ENCODE assay signal across 8 cellular contexts in the genomic region with DNA sequence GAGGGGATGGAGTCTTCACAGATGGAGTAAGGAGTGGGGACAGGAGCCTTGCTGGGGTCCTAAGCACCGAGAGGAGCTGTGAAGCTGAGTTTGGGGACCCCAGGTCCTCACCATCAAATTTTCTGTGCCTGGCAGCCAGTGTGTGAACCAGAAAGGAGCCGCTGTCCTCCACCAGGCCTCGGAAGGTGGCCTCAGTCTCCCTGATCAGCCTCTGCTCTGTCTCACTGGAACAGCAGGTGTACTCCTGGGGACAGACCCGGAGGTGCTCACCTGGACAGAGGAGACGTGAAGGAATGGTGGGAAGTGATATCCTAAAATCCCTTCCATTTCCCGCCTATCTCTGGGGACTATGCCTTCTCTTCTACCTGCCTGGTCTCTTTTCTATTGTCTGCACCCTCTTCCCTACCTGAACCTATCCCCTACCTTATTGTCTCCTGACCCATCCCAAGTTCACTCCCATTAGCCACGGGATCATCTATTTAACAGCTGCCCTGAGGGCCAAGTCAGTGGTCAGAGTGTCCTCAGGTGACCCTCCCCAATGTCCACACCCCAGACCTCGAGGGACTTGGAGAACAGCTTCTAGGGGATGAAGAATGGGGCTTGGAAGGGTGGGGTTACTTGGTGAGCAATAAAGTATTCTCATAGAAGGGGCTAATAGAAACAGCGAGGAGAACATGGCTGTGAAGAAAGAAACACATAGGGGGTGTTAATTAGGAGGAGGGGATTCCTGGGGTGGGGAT. TPM values are rescaled to one million over a fixed set of nuclear protein-coding genes. Genes with fewer than 3 reads are reported as not detected.
DNase-seq lines count a peak whose midpoint lies in the region; ATAC-seq and TF ChIP-seq lines count a peak whose summit lies in the region.

No MANE protein-coding gene starts in this region.

- H3K36me3 Mint-ChIP-seq in mesothelial cell of epicardium: peaks cover 14% of the 10 kb centered on the region

- ATAC-seq in HG02678 (IDR thresholded peaks at IDR 0.05; ENCODE audit: unreplicated experiment): no peak

- H3K9me3 ChIP-seq in BE2C (peaks cover 7% of the 10 kb centered on the region), HUES48 (ENCODE audit: control insufficient read depth, insufficient read depth, low read length) (no peaks in the 10 kb centered on the region)

- H3K4me1 Mint-ChIP-seq in mesothelial cell of epicardium: peaks cover 18% of the 10 kb centered on the region

- TF ChIP-seq CTCF in BE2C (IDR thresholded peaks at IDR 0.05; ENCODE audit: low read depth, low read length) (no peak), astrocyte of the spinal cord (IDR thresholded peaks at IDR 0.05; ENCODE audit: low read depth, low read length) (no peak), mesothelial cell of epicardium (IDR thresholded peaks at IDR 0.05; ENCODE audit: unreplicated experiment) (no peak)

- H3K4me3 Mint-ChIP-seq in mesothelial cell of epicardium: peak overlapping the region; percentile 90

- H3K27me3 ChIP-seq in BE2C (no peaks in the 10 kb centered on the region), HUES48 (ENCODE audit: control insufficient read depth, insufficient read depth, low read length) (peaks cover 14% of the 10 kb centered on the region)

- H3K36me3 ChIP-seq in BE2C: no peaks in the 10 kb centered on the region
- H3K36me3 ChIP-seq in HUES48 (ENCODE audit: control insufficient read depth, insufficient read depth, low read length): peaks cover 22% of the 10 kb centered on the region

- in situ Hi-C loops in astrocyte of the spinal cord (cut with HindIII; ENCODE audit: low sequenced_read_pairs): no loop called here

- H3K4me1 ChIP-seq in BE2C (peaks cover 3% of the 10 kb centered on the region), HUES48 (ENCODE audit: control insufficient read depth, insufficient read depth, low read length) (peaks cover 7% of the 10 kb centered on the region; the same call in 1 of the 2 replicates)

- no peak overlapping the region for H3K27ac Mint-ChIP-seq in mesothelial cell of epicardium

- H3K27ac ChIP-seq in HUES48 (ENCODE audit: low read depth, low read length): no peak overlapping the region

- peak overlapping the region; percentile 87 for H3K4me3 ChIP-seq in BE2C (ENCODE audit: low read depth, low read length)
- H3K4me3 ChIP-seq in HUES48 (ENCODE audit: low read depth, low read length): peak overlapping the region; percentile 92
- peak overlapping the region; percentile 91 for H3K4me3 ChIP-seq in astrocyte of the spinal cord (ENCODE audit: low read depth, low read length)

- H3K9me3 Mint-ChIP-seq in mesothelial cell of epicardium: no peaks in the 10 kb centered on the region

- peaks cover 2% of the 10 kb centered on the region for H3K27me3 Mint-ChIP-seq in mesothelial cell of epicardium (ENCODE audit: low read depth)

- DNase-seq in BE2C (no peak), astrocyte of the spinal cord (ENCODE audit: low read depth, low spot score) (no peak), mesothelial cell of epicardium (ENCODE audit: low spot score in 2 of 2, unreplicated experiment in 2 of 2) (no peak), GOT3 (lab: John Stamatoyannopoulos, UW) (no peak), NAMALWA (ENCODE audit: low spot score) (no peak), LoVo (ENCODE audit: low spot score) (no peak)

- no peak overlapping the region for H3K9ac ChIP-seq in HUES48 (ENCODE audit: low read depth, low read length)

RNA-seq across cellular contexts. Expression of a gene that starts 0.9 kb away (rescaled TPM):
- 7.4 TPM for polyA plus RNA-seq in BE2C (2012; ENCODE audit: insufficient read depth, insufficient read length, low read depth)
- 49.8 to 50.6 TPM (median 50.0 TPM) in 3 replicates for total RNA-seq in mesothelial cell of epicardium

RNA-seq across cellular contexts. Expression of a gene that starts 1.5 kb away (rescaled TPM):
- polyA plus RNA-seq in BE2C (2012; ENCODE audit: insufficient read depth, insufficient read length, low read depth): 5.3 TPM
- 0.94 to 1.9 TPM (median 1.4 TPM) in 3 replicates for total RNA-seq in mesothelial cell of epicardium

RNA-seq across cellular contexts. Expression of a gene that starts 7.8 kb away (rescaled TPM):
- polyA plus RNA-seq in BE2C (2012; ENCODE audit: insufficient read depth, insufficient read length, low read depth): 0.80 TPM
- 9.4 to 10.1 TPM (median 9.4 TPM) in 3 replicates for total RNA-seq in mesothelial cell of epicardium

RNA-seq across cellular contexts. Expression of a gene that starts 17.7 kb away (rescaled TPM):
- polyA plus RNA-seq in BE2C (2012; ENCODE audit: insufficient read depth, insufficient read length, low read depth): 38.3 TPM
- 22.0 to 23.6 TPM (median 23.3 TPM) in 3 replicates for total RNA-seq in mesothelial cell of epicardium

RNA-seq across cellular contexts. Expression of a gene that starts 27.5 kb away (rescaled TPM):
- polyA plus RNA-seq in BE2C (2012; ENCODE audit: insufficient read depth, insufficient read length, low read depth): 362 TPM
- total RNA-seq in mesothelial cell of epicardium: 97.2 to 109 TPM (median 105 TPM) in 3 replicates
